18 cellular contexts compared by ENCODE assay signal in the genomic region with DNA sequence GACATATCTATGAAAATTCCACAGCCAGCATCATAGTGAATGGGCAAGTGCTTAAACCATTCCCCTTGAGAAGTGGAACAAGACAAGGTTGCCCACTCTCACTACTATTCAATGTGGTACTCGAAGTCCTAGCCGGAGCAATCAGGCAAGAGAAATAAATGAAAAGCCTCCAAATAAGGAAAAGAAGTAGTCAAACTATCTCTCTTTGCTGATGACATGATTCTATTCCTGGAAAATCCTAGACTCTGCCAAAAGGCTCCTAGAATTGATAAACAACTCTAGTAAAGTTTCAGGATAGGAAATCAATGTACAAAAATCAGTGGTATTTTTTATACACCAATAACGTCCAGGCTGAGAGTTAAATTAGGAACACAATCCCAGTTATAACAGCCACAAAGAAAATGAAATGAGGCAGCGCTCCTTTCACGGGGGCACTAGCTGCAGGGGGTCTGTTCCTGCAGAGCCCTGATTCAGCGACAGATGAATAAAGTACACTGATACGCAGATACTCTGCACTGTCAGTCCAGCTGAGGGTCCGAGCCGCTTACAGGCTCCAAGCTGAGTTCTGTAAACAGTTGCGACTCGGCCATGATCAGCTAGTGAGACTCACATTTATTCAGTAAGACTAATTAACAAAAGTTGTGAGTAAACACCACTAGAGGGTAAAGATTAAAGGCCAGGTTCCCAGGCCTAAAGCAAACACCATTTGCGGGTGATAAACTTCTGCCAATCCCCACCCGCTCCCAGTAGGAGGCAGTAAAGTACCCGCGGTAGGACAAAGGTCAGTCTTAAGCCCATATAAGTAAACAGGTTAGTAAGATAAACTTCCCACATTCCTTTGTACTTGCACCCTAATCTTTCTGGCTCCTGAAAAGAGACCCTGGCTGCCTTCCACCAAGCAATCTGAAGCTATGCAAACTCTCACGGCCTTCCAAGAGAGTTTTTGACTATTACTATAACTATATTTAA.
DNase-seq lines count a peak whose midpoint lies in the region; ATAC-seq and TF ChIP-seq lines count a peak whose summit lies in the region.
"Had no signal": no experiment of that assay in that cellular context is flagged by ENCODE, and none has a peak within 500 bp of the region (broad histone marks: within the 10 kb centered on the region; RNA-seq: fewer than 3 reads in every experiment).

No MANE protein-coding gene starts in this region.

- H3K27ac ChIP-seq in Panc1 (ENCODE audit: low read length) = no peak overlapping the region

- POLR2A ChIA-PET in Panc1 (lab: Charles Lee) = no interaction called here

- intact Hi-C loops in Panc1 (cut with micrococcal nuclease; ENCODE audit: unreplicated experiment) = no loop called here

- no peak for ATAC-seq in Panc1
- no peak for ATAC-seq in HG02938 (IDR thresholded peaks at IDR 0.05; ENCODE audit: unreplicated experiment)
- ATAC-seq in GM21367 (IDR thresholded peaks at IDR 0.05; ENCODE audit: unreplicated experiment) = no peak
- ATAC-seq in HG03108 (IDR thresholded peaks at IDR 0.05; ENCODE audit: unreplicated experiment) = no peak
- ATAC-seq: K562 had no signal

- H3K27me3 Mint-ChIP-seq in nephron progenitor cell (ENCODE audit: low read depth, poor library complexity) = no peaks in the 10 kb centered on the region
- H3K27me3 Mint-ChIP-seq: activated naive CD8-positive, alpha-beta T cell treated with anti-CD3 and anti-CD28 coated beads, Interleukin-2, amount 10 ng/mL, durations not matched to agents 7 days and 5 days; central memory CD8-positive, alpha-beta T cell had no signal

- BruUV-seq in Panc1 (replicated peaks; lab: Mats Ljungman, UMichigan) = no TSS peak

- in situ Hi-C loops in Panc1 (cut with HindIII; ENCODE audit: low pct_unique_long_range_greater_than_20kb, low sequenced_read_pairs) = no loop called here

- CTCF ChIA-PET in Panc1 (lab: Charles Lee) = no interaction called here

- DNase-seq in Panc1 (ENCODE audit: low read depth, low spot score) (no peak), fibroblast of pulmonary artery (ENCODE audit: low read depth) (no peak), nephron progenitor cell (peak; percentile 12), amygdala (lab: John Stamatoyannopoulos, UW) (no peak)
- DNase-seq: activated CD4-positive, alpha-beta T cell treated with anti-CD3 and anti-CD28 coated beads for 48 hours; activated naive CD8-positive, alpha-beta T cell treated with anti-CD3 and anti-CD28 coated beads, Interleukin-2, amount 10 ng/mL, durations not matched to agents 7 days and 5 days; activated T-cell treated with anti-CD3 and anti-CD28 coated beads, Interleukin-2, amount 50 U/mL, for 1 hour; DMS 273 treated with DMSO at 0.1 percent for 48 hours; H7; NCI-H1105 treated with DMSO at 0.1 percent for 48 hours; stimulated activated CD4-positive, alpha-beta T cell treated with anti-CD3 and anti-CD28 coated beads, Interleukin-4, amount 100 ng/mL, for 24 hours; T1000 had no signal

- H3K36me3 Mint-ChIP-seq in nephron progenitor cell (ENCODE audit: low read depth) = no peaks in the 10 kb centered on the region
- H3K36me3 Mint-ChIP-seq: activated naive CD8-positive, alpha-beta T cell treated with anti-CD3 and anti-CD28 coated beads, Interleukin-2, amount 10 ng/mL, durations not matched to agents 7 days and 5 days had no signal

- no peaks in the 10 kb centered on the region for H3K4me1 Mint-ChIP-seq in nephron progenitor cell
- H3K4me1 Mint-ChIP-seq: activated naive CD8-positive, alpha-beta T cell treated with anti-CD3 and anti-CD28 coated beads, Interleukin-2, amount 10 ng/mL, durations not matched to agents 7 days and 5 days; central memory CD8-positive, alpha-beta T cell had no signal

- H3K4me3 Mint-ChIP-seq in nephron progenitor cell = no peak overlapping the region
- H3K4me3 Mint-ChIP-seq: activated naive CD8-positive, alpha-beta T cell treated with anti-CD3 and anti-CD28 coated beads, Interleukin-2, amount 10 ng/mL, durations not matched to agents 7 days and 5 days; central memory CD8-positive, alpha-beta T cell had no signal

- TF ChIP-seq CTCF in GM12872 (IDR thresholded peaks at IDR 0.05; ENCODE audit: insufficient read depth, low read depth, low read length) (0 out of 3 replicates have a peak, but pooled peaks have one; percentile 23), Panc1 (IDR thresholded peaks at IDR 0.05) (0 out of 2 replicates have a peak, but pooled peaks have one; percentile 8), fibroblast of pulmonary artery (IDR thresholded peaks at IDR 0.05; ENCODE audit: low read length, missing control alignments) (peak; percentile 0), nephron progenitor cell (IDR thresholded peaks at IDR 0.05) (peak; percentile 26)

- H3K27me3 ChIP-seq in Panc1 (ENCODE audit: control insufficient read depth, insufficient read depth, low read length) = no peaks in the 10 kb centered on the region

- H3K27ac Mint-ChIP-seq in nephron progenitor cell = no peak overlapping the region
- H3K27ac Mint-ChIP-seq: activated naive CD8-positive, alpha-beta T cell treated with anti-CD3 and anti-CD28 coated beads, Interleukin-2, amount 10 ng/mL, durations not matched to agents 7 days and 5 days had no signal

- H3K36me3 ChIP-seq in Panc1 (ENCODE audit: control insufficient read depth, insufficient read depth, low read length) = no peaks in the 10 kb centered on the region

- H3K9me3 ChIP-seq in Panc1 (ENCODE audit: control insufficient read depth, insufficient read depth, low read depth, low read length) = no peaks in the 10 kb centered on the region

- no peaks in the 10 kb centered on the region for H3K9me3 Mint-ChIP-seq in nephron progenitor cell
- H3K9me3 Mint-ChIP-seq: activated naive CD8-positive, alpha-beta T cell treated with anti-CD3 and anti-CD28 coated beads, Interleukin-2, amount 10 ng/mL, durations not matched to agents 7 days and 5 days had no signal

- no peak overlapping the region for H3K4me3 ChIP-seq in Panc1 (ENCODE audit: low read depth in 2 of 2, low read length in 2 of 2)
- no peak overlapping the region for H3K4me3 ChIP-seq in fibroblast of pulmonary artery (replicated peaks; ENCODE audit: low read depth, low read length)
- H3K4me3 ChIP-seq: K562 had no signal

- no peaks in the 10 kb centered on the region for H3K4me1 ChIP-seq in Panc1 (ENCODE audit: control insufficient read depth, insufficient read depth, low read length)
